ENCODE assay signal across 12 cellular contexts in the genomic region with DNA sequence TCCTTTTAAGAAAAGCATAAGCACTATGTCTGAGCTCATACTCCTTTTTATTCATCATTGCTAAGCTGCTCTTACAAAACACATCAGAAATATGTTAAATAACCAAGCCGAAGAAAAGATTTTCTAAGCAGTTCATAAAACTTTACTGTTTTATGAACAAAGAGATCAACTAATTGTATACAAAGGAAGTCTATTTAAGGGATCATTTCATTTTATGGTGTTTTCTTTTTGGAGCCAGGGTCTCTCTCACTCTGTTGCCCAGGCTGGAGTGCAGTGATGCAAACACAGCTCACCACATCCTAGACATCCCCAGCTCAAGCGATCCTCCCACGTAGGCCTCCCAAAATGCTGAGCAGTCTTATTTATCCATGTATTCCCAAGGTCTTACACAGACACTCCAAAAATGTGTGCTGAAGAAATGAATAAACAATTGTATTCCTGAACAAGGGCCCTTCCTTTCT. TPM values are rescaled to one million over a fixed set of nuclear protein-coding genes. Genes with fewer than 3 reads are reported as not detected.
A peak's percentile ranks its signal among the peaks of the same experiment; 100 is the strongest.
DNase-seq lines count a peak whose midpoint lies in the region; ATAC-seq and TF ChIP-seq lines count a peak whose summit lies in the region.
"Had no signal": no experiment of that assay in that cellular context is flagged by ENCODE, and none has a peak within 500 bp of the region (broad histone marks: within the 10 kb centered on the region; RNA-seq: fewer than 3 reads in every experiment).

No MANE protein-coding gene starts in this region.

- intact Hi-C loops in A673 (cut with micrococcal nuclease; ENCODE audit: unreplicated experiment) (no loop called here), dorsolateral prefrontal cortex (cut with DNase I) (no loop called here)

- H3K9me3 ChIP-seq in A673 (ENCODE audit: low read depth, low read length, poor library complexity, severe bottlenecking) = no peaks in the 10 kb centered on the region
- H3K9me3 ChIP-seq: body of pancreas had no signal

- POLR2A ChIA-PET in A673 (lab: Charles Lee; ENCODE audit: low non-redundant PET) = interaction anchor here (0.6 kb wide), 1 partner anchor 1651 kb away, joined by 8 read pairs; no protein-coding TSS in a partner anchor

- ATAC-seq in activated naive CD4-positive, alpha-beta T cell treated with anti-CD3 and anti-CD28 coated beads, Interleukin-2, amount 50 U/mL, for 72 hours = no peak
- ATAC-seq: body of pancreas; naive thymus-derived CD4-positive, alpha-beta T cell had no signal

- no peaks in the 10 kb centered on the region for H3K27me3 Mint-ChIP-seq in nephron progenitor cell (ENCODE audit: low read depth, poor library complexity)
- H3K27me3 Mint-ChIP-seq: naive thymus-derived CD4-positive, alpha-beta T cell had no signal

- H3K36me3 ChIP-seq in A673 (ENCODE audit: insufficient read depth, low read length, poor library complexity, severe bottlenecking) = no peaks in the 10 kb centered on the region

- no peaks in the 10 kb centered on the region for H3K27me3 ChIP-seq in A673 (replicated peaks; ENCODE audit: insufficient read depth, low read depth, low read length, poor library complexity)
- H3K27me3 ChIP-seq in dorsolateral prefrontal cortex = no peaks in the 10 kb centered on the region
- H3K27me3 ChIP-seq: body of pancreas had no signal

- peak overlapping the region; percentile 71 for H3K27ac Mint-ChIP-seq in nephron progenitor cell
- no peak overlapping the region for H3K27ac Mint-ChIP-seq in activated naive CD4-positive, alpha-beta T cell treated with anti-CD3 and anti-CD28 coated beads, Interleukin-2, amount 50 U/mL, for 72 hours

- BruUV-seq in A673 (replicated peaks; lab: Mats Ljungman, UMichigan) = no TSS peak

- peaks cover 54% of the 10 kb centered on the region for H3K4me1 Mint-ChIP-seq in nephron progenitor cell

- H3K27ac ChIP-seq in A673 (ENCODE audit: low read depth, low read length, poor library complexity, severe bottlenecking) (peak overlapping the region; percentile 17), dorsolateral prefrontal cortex (peak overlapping the region in 58 of 59 donors; percentile 7 to 97 (median 83))
- H3K27ac ChIP-seq: KMS-11 had no signal

- H3K36me3 Mint-ChIP-seq in nephron progenitor cell (ENCODE audit: low read depth) = peaks cover 31% of the 10 kb centered on the region
- H3K36me3 Mint-ChIP-seq in activated naive CD4-positive, alpha-beta T cell treated with anti-CD3 and anti-CD28 coated beads, Interleukin-2, amount 50 U/mL, for 72 hours = no peaks in the 10 kb centered on the region

- H3K4me3 Mint-ChIP-seq in nephron progenitor cell = peak overlapping the region; percentile 36
- H3K4me3 Mint-ChIP-seq: naive thymus-derived CD4-positive, alpha-beta T cell had no signal

- no peak for TF ChIP-seq CTCF in A673 (conservative IDR thresholded peaks at IDR 0.05; ENCODE audit: low read depth, low read length)
- no peak for TF ChIP-seq CTCF in dorsolateral prefrontal cortex (IDR thresholded peaks at IDR 0.05 in 54 of 56, conservative IDR thresholded peaks at IDR 0.05 in 2 of 56; ENCODE audit: low read depth in 1 of 56, partially characterized antibody in 56 of 56)
- no peak for TF ChIP-seq CTCF in nephron progenitor cell (IDR thresholded peaks at IDR 0.05)

- H3K4me3 ChIP-seq in A673 (ENCODE audit: low read depth, low read length, poor library complexity, severe bottlenecking) (no peak overlapping the region), dorsolateral prefrontal cortex (peak overlapping the region in 12 of 59 donors; percentile 0 to 36 (median 13))
- H3K4me3 ChIP-seq: body of pancreas had no signal

- H3K4me1 ChIP-seq in A673 (ENCODE audit: insufficient read depth, low read length, poor library complexity, severe bottlenecking) = peaks cover 31% of the 10 kb centered on the region

- H3K9me3 Mint-ChIP-seq in nephron progenitor cell = peaks cover 11% of the 10 kb centered on the region
- no peaks in the 10 kb centered on the region for H3K9me3 Mint-ChIP-seq in activated naive CD4-positive, alpha-beta T cell treated with anti-CD3 and anti-CD28 coated beads, Interleukin-2, amount 50 U/mL, for 72 hours
- H3K9me3 Mint-ChIP-seq: naive thymus-derived CD4-positive, alpha-beta T cell had no signal

- CTCF ChIA-PET in A673 (lab: Charles Lee) = interaction anchor here (0.6 kb wide), 1 partner anchor 228 kb away, joined by 4 read pairs; no protein-coding TSS in a partner anchor

- DNase-seq in A673 (ENCODE audit: low spot score) (peak; percentile 56), M059J (ENCODE audit: low read depth) (peak; percentile 17), dorsolateral prefrontal cortex (peak in 2 of 10 donors; percentile 36 to 57), nephron progenitor cell (peak; percentile 21), AG08395 (ENCODE audit: low spot score) (no peak), iPS-NIHi11 (ENCODE audit: low spot score) (no peak), NCI-H510A treated with DMSO at 0.1 percent for 48 hours (lab: John Stamatoyannopoulos, UW) (no peak)
- no peak for DNase-seq in activated naive CD4-positive, alpha-beta T cell treated with anti-CD3 and anti-CD28 coated beads, Interleukin-2, amount 50 U/mL, for 72 hours (ENCODE audit: low spot score in 2 of 2)
- DNase-seq: naive thymus-derived CD4-positive, alpha-beta T cell; NCI-H524 had no signal

RNA-seq across cellular contexts. Expression of a gene that starts 9.3 kb away (rescaled TPM):
- 34.1 and 38.4 TPM in 2 replicates for total RNA-seq in A673 (2021)
- total RNA-seq in M059J (2014; rRNA removed; shearing (Covaris generic)) = 11.8 and 18.3 TPM in 2 replicates
- 100 to 1,000 TPM; 107 to 239 (median 169) TPM for total RNA-seq in dorsolateral prefrontal cortex
- total RNA-seq in activated naive CD4-positive, alpha-beta T cell treated with anti-CD3 and anti-CD28 coated beads, Interleukin-2, amount 50 U/mL, for 72 hours = 10 to 100 TPM in 1 of 2 donors, 1 to 10 TPM in 1; 7.9 to 15.1 TPM

RNA-seq across cellular contexts. Expression of a gene that starts 42.7 kb away (rescaled TPM):
- total RNA-seq in A673 (2021) (1,482 and 1,497 TPM in 2 replicates), dorsolateral prefrontal cortex (100 to 1,000 TPM; 315 to 608 (median 413) TPM)
- 3,564 and 4,124 TPM in 2 replicates for total RNA-seq in M059J (2014; rRNA removed; shearing (Covaris generic))
- total RNA-seq in activated naive CD4-positive, alpha-beta T cell treated with anti-CD3 and anti-CD28 coated beads, Interleukin-2, amount 50 U/mL, for 72 hours = 1,000 to 10,000 TPM; 2,345 to 2,565 TPM

Comparison
In these comparisons a context has a peak if more than half of its experiments do, and no peak if none do; other contexts are left out.
1. DNase-seq: peak in A673 (single experiment), M059J (single experiment) and nephron progenitor cell (single experiment); none in activated naive CD4-positive, alpha-beta T cell treated with anti-CD3 and anti-CD28 coated beads, Interleukin-2, amount 50 U/mL, for 72 hours (0 of 2), AG08395 (single experiment), iPS-NIHi11 (single experiment) and NCI-H510A treated with DMSO at 0.1 percent for 48 hours (single experiment).